Comparison of ENCODE assay signal across 24 cellular contexts in the genomic region with DNA sequence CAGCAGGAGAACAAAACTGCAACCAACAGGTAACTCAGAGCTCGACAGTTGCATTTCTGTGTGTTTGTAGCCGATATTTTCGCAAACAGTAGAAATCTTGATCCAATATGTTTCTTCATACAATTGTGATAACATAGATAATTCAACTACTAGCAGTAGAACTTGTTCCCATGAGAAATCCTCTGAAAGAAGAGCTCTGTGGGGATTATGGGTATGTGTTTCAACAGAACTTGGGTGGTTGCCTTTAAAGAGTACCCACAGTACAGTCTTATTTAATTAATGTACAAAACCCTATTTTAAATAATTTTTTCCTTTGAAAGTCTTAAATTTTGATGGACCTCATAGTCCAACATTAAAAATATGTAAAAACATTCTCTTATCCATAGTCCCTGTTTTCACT.
"Had no signal": no experiment of that assay in that cellular context is flagged by ENCODE, and none has a peak within 500 bp of the region (broad histone marks: within the 10 kb centered on the region; RNA-seq: fewer than 3 reads in every experiment).

No MANE protein-coding gene starts in this region.

- ATAC-seq: activated CD4-positive, CD25-positive, alpha-beta regulatory T cell treated with anti-CD3 and anti-CD28 coated beads, Interleukin-2, amount 50 U/mL, for 24 hours; activated CD8-positive, alpha-beta memory T cell treated with anti-CD3 and anti-CD28 coated beads, Interleukin-2, amount 10 ng/mL, durations not matched to agents 7 days and 5 days; activated naive CD4-positive, alpha-beta T cell treated with anti-CD3 and anti-CD28 coated beads, Interleukin-2, amount 50 U/mL, for 72 hours; activated naive CD8-positive, alpha-beta T cell treated with anti-CD3 and anti-CD28 coated beads, Interleukin-2, amount 50 U/mL, for 24 hours; T-cell had no signal

- H3K4me3 Mint-ChIP-seq: activated CD8-positive, alpha-beta memory T cell treated with anti-CD3 and anti-CD28 coated beads, Interleukin-2, amount 10 ng/mL, durations not matched to agents 7 days and 5 days; activated naive CD8-positive, alpha-beta T cell treated with anti-CD3 and anti-CD28 coated beads, Interleukin-2, amount 50 U/mL, for 24 hours; activated T-cell treated with anti-CD3 and anti-CD28 coated beads, Interleukin-2, amount 50 U/mL, for 24 hours; activated T-helper 1 cell treated with anti-CD3 and anti-CD28 coated beads, Interleukin-12 subunit alpha, Interleukin-12 subunit beta, Interleukin-2, Interleukin-4 antibody, amounts not matched to agents 30 ng/mL and 10 ng/mL and 1 ng/mL, durations not matched to agents 14 hours and 24 hours and 36 hours; T-cell had no signal

- H3K9me3 Mint-ChIP-seq: activated naive CD4-positive, alpha-beta T cell treated with anti-CD3 and anti-CD28 coated beads, Interleukin-2, amount 50 U/mL, for 72 hours; activated naive CD8-positive, alpha-beta T cell treated with anti-CD3 and anti-CD28 coated beads, Interleukin-2, amount 50 U/mL, for 24 hours; activated T-cell treated with anti-CD3 and anti-CD28 coated beads, Interleukin-2, amount 50 U/mL, for 24 hours; activated T-helper 1 cell treated with anti-CD3 and anti-CD28 coated beads, Interleukin-12 subunit alpha, Interleukin-12 subunit beta, Interleukin-2, Interleukin-4 antibody, amounts not matched to agents 30 ng/mL and 10 ng/mL and 1 ng/mL, durations not matched to agents 14 hours and 24 hours and 36 hours; T-cell had no signal

- H3K36me3 ChIP-seq: WERI-Rb-1 had no signal

- H3K9ac ChIP-seq: KMS-11 had no signal

- H3K27me3 Mint-ChIP-seq: activated CD8-positive, alpha-beta memory T cell treated with anti-CD3 and anti-CD28 coated beads, Interleukin-2, amount 10 ng/mL, durations not matched to agents 7 days and 5 days; activated naive CD8-positive, alpha-beta T cell treated with anti-CD3 and anti-CD28 coated beads, Interleukin-2, amount 50 U/mL, for 24 hours; activated T-cell treated with anti-CD3 and anti-CD28 coated beads, Interleukin-2, amount 50 U/mL, for 24 hours; T-cell had no signal

- H3K36me3 Mint-ChIP-seq: activated CD8-positive, alpha-beta memory T cell treated with anti-CD3 and anti-CD28 coated beads, Interleukin-2, amount 10 ng/mL, durations not matched to agents 7 days and 5 days; activated naive CD4-positive, alpha-beta T cell treated with anti-CD3 and anti-CD28 coated beads, Interleukin-2, amount 50 U/mL, for 72 hours; T-cell had no signal

- DNase-seq: activated CD4-positive, alpha-beta T cell treated with anti-CD3 and anti-CD28 coated beads for 4 hours; activated CD4-positive, alpha-beta T cell treated with anti-CD3 and anti-CD28 coated beads, Interleukin-2, amount 50 U/mL, for 4 hours; activated CD8-positive, alpha-beta memory T cell treated with anti-CD3 and anti-CD28 coated beads, Interleukin-2, amount 10 ng/mL, durations not matched to agents 7 days and 5 days; activated effector memory CD4-positive, alpha-beta T cell treated with Interleukin-2 at 50 U/mL for 16 hours; activated naive CD4-positive, alpha-beta T cell; activated naive CD8-positive, alpha-beta T cell treated with anti-CD3 and anti-CD28 coated beads, Interleukin-2, amount 50 U/mL, for 24 hours; activated T-cell treated with anti-CD3 and anti-CD28 coated beads, Interleukin-2, amount 50 U/mL, for 24 hours; cerebellar nuclear complex; NCI-H1092; NCI-H1417; NCI-H1930; NCI-H345; NCI-H510A; NCI-H526 treated with DMSO at 0.1 percent for 48 hours; NCI-H82; SIG-M5; T-cell; T-helper 2 cell; WERI-Rb-1 had no signal

- H3K27ac Mint-ChIP-seq: activated CD8-positive, alpha-beta memory T cell treated with anti-CD3 and anti-CD28 coated beads, Interleukin-2, amount 10 ng/mL, durations not matched to agents 7 days and 5 days; activated naive CD8-positive, alpha-beta T cell treated with anti-CD3 and anti-CD28 coated beads, Interleukin-2, amount 50 U/mL, for 24 hours; activated T-cell treated with anti-CD3 and anti-CD28 coated beads, Interleukin-2, amount 50 U/mL, for 24 hours; activated T-helper 1 cell treated with anti-CD3 and anti-CD28 coated beads, Interleukin-12 subunit alpha, Interleukin-12 subunit beta, Interleukin-2, Interleukin-4 antibody, amounts not matched to agents 30 ng/mL and 10 ng/mL and 1 ng/mL, durations not matched to agents 14 hours and 24 hours and 36 hours; T-cell had no signal

- H3K27ac ChIP-seq: KMS-11, SK-N-MC, WERI-Rb-1 had no signal

- H3K4me1 Mint-ChIP-seq: activated CD8-positive, alpha-beta memory T cell treated with anti-CD3 and anti-CD28 coated beads, Interleukin-2, amount 10 ng/mL, durations not matched to agents 7 days and 5 days; activated naive CD8-positive, alpha-beta T cell treated with anti-CD3 and anti-CD28 coated beads, Interleukin-2, amount 50 U/mL, for 24 hours; T-cell had no signal

- H3K4me3 ChIP-seq: SK-N-MC had no signal

- H3K4me2 ChIP-seq: KMS-11 had no signal
